Comparison of ENCODE assay signal across 8 cellular contexts in the genomic region with DNA sequence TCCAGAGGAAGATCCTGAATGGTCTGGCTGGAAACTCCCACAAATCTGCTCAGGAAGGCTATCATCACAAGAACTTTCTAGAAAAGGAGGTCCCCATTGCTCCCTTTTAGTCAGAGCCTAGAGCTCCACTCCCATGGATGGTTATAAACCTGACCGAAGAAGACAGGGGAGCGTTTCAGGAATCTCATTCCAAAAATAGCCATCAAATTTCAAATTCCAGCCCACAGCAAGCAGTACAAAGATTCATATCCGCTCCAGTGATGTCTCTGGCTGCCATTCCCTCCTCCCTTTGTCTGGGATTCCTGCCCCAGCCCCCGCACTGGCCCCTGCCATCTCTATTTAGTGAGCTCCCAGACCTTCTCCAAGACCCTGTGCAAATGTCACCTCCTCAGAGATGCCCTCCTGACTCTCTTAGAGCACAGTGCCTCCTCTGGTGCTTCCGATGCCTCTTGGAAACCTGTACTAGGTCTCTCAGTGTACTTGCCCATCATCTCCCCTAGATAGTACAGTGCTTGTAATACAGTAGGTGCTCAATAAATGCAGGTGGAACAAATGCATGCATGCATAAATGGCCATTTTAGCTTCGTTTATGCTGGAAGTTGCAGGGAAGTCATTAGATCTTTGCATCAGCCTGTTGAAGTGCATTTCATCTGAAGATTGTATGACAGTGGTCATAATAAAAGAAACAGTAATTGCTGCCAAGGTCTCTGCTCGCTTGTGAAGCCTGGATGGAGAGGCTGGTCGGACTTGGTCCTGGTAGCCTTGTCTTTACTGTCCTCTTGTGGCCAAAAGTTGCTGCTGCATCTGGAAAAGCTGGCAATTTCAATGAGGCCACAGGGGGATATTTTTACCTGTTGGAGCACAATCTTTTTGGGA. TPM values are rescaled to one million over a fixed set of nuclear protein-coding genes. Genes with fewer than 3 reads are reported as not detected.
A peak's percentile ranks its signal among the peaks of the same experiment; 100 is the strongest.
DNase-seq lines count a peak whose midpoint lies in the region; ATAC-seq and TF ChIP-seq lines count a peak whose summit lies in the region.

No MANE protein-coding gene starts in this region.

- H3K4me1 ChIP-seq in foreskin keratinocyte, result no peaks in the 10 kb centered on the region

- no peak overlapping the region for H3K27ac ChIP-seq in 22Rv1
- H3K27ac ChIP-seq in WERI-Rb-1, result no peak overlapping the region
- H3K27ac ChIP-seq in foreskin keratinocyte, result no peak overlapping the region

- no peak overlapping the region for H3K4me3 ChIP-seq in WERI-Rb-1 (ENCODE audit: low read depth, low read length)

- no peaks in the 10 kb centered on the region for H3K36me3 ChIP-seq in WERI-Rb-1

- H3K9me3 ChIP-seq in WERI-Rb-1 (ENCODE audit: severe bottlenecking), result no peaks in the 10 kb centered on the region

- in situ Hi-C loops in G401 (cut with HindIII; ENCODE audit: low sequenced_read_pairs), result no loop called here

- DNase-seq in G401 (ENCODE audit: low spot score) (peak; percentile 33), NCI-H2081 treated with DMSO at 0.1 percent for 48 hours (lab: John Stamatoyannopoulos, UW) (peak; percentile 2), WERI-Rb-1 (peak; percentile 60), foreskin keratinocyte (peak; percentile 23 to 39), omental fat pad (ENCODE audit: low spot score) (no peak)

- peak; percentile 98 for TF ChIP-seq CTCF in 22Rv1 (IDR thresholded peaks at IDR 0.05)
- peak; percentile 94 for TF ChIP-seq CTCF in WERI-Rb-1 (IDR thresholded peaks at IDR 0.05; ENCODE audit: low read depth, low read length)
- peak; percentile 95 for TF ChIP-seq CTCF in foreskin keratinocyte (conservative IDR thresholded peaks at IDR 0.05)
- TF ChIP-seq CTCF in omental fat pad (IDR thresholded peaks at IDR 0.05), result peak in 2 of 3 donors; percentile 38 to 92

- peak; percentile 66 for ATAC-seq in HG02623 (IDR thresholded peaks at IDR 0.05; ENCODE audit: unreplicated experiment)
- peak; percentile 82 for ATAC-seq in foreskin keratinocyte
- ATAC-seq in omental fat pad (ENCODE audit: low FRiP score), result peak; percentile 78
- no peak for ATAC-seq in HG03045 (IDR thresholded peaks at IDR 0.05; ENCODE audit: unreplicated experiment)

- H3K27me3 ChIP-seq in WERI-Rb-1 (ENCODE audit: insufficient read depth, low read depth, severe bottlenecking), result no peaks in the 10 kb centered on the region
- no peaks in the 10 kb centered on the region for H3K27me3 ChIP-seq in foreskin keratinocyte

RNA-seq across cellular contexts. Expression of a gene that starts 32.0 kb away (rescaled TPM):
- total RNA-seq in G401 (2014; rRNA removed; shearing (Covaris generic)), result not detected in 2 replicates
- total RNA-seq in foreskin keratinocyte (not detected in 2 replicates), omental fat pad (not detected)
- not detected in 2 replicates for polyA plus RNA-seq in foreskin keratinocyte
